ENCODE assay signal across 20 cellular contexts in the genomic region with DNA sequence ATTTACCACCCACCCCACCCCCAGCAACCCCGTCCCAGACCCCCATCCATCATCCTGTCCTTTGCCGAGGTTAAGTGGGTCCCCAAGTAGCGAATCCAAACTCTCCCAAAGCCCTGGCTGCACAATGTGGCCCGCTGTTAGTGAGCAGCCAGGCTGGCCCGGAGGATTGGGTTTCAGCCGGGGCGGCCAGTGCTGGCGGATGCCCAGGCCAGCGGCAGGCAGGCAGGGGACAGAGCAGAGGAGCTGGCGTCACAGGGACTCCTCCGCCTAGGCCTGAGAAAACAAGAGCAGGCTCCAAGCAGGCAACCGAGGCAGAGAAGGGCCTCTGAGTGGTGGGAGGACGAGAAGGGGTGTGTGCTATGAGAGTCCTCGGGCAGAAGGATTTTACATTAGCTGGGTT.
A peak's percentile ranks its signal among the peaks of the same experiment; 100 is the strongest.
DNase-seq lines count a peak whose midpoint lies in the region; ATAC-seq and TF ChIP-seq lines count a peak whose summit lies in the region.
"Had no signal": no experiment of that assay in that cellular context is flagged by ENCODE, and none has a peak within 500 bp of the region (broad histone marks: within the 10 kb centered on the region; RNA-seq: fewer than 3 reads in every experiment).

No MANE protein-coding gene starts in this region.

- H3K4me1 ChIP-seq in gastrocnemius medialis, result peaks cover 10 to 14% of the 10 kb centered on the region in 2 donors
- H3K4me1 ChIP-seq: pancreas had no signal

- no peaks in the 10 kb centered on the region for H3K27me3 ChIP-seq in gastrocnemius medialis
- H3K27me3 ChIP-seq: pancreas, suprapubic skin had no signal

- no peak overlapping the region for H3K4me3 ChIP-seq in gastrocnemius medialis
- H3K4me3 ChIP-seq: pancreas, suprapubic skin had no signal

- no peak for TF ChIP-seq POLR2A in gastrocnemius medialis (IDR thresholded peaks at IDR 0.05)

- no peaks in the 10 kb centered on the region for H3K9me3 ChIP-seq in gastrocnemius medialis
- H3K9me3 ChIP-seq: pancreas, suprapubic skin had no signal

- in situ Hi-C loops in gastrocnemius medialis (cut with MboI; ENCODE audit: low sequenced_read_pairs in 4 of 4), result no loop called here

- intact Hi-C loops in gastrocnemius medialis (cut with DNase I; ENCODE audit: low total_unique reads), result no loop called here

- no peak for TF ChIP-seq CTCF in gastrocnemius medialis (IDR thresholded peaks at IDR 0.05 in 4 of 5, conservative IDR thresholded peaks at IDR 0.05 in 1 of 5)

- H3K36me3 ChIP-seq in gastrocnemius medialis, result no peaks in the 10 kb centered on the region
- H3K36me3 ChIP-seq: pancreas, suprapubic skin had no signal

- peak overlapping the region in 1 of 4 donors; percentile 0 for H3K27ac ChIP-seq in gastrocnemius medialis
- H3K27ac ChIP-seq: pancreas, suprapubic skin had no signal

- DNase-seq in NCI-H1092 (lab: John Stamatoyannopoulos, UW) (peak; percentile 37), cerebellum (ENCODE audit: low spot score) (peak; percentile 8), middle frontal gyrus (ENCODE audit: extremely low spot score, low spot score) (peak; percentile 37), gastrocnemius medialis (peak; percentile 32 to 55), AG08395 (ENCODE audit: low spot score) (no peak), NCI-H2107 (lab: John Stamatoyannopoulos, UW) (no peak)
- DNase-seq in stimulated activated CD4-positive, alpha-beta T cell treated with anti-CD3 and anti-CD28 coated beads, Interleukin-12 subunit alpha, Interleukin-12 subunit beta, amount 100 ng/mL, for 4 hours, result no peak
- DNase-seq: activated CD8-positive, alpha-beta T cell treated with anti-CD3 and anti-CD28 coated beads for 36 hours; activated naive CD4-positive, alpha-beta T cell treated with anti-CD3 and anti-CD28 coated beads, Interleukin-2, amount 10 ng/mL, durations not matched to agents 7 days and 5 days; activated T-cell treated with anti-CD3 and anti-CD28 coated beads, Interleukin-2, amount 50 U/mL, for 24 hours; CD4-positive, alpha-beta memory T cell; cortex of kidney; DMS53; NCI-H1436; NCI-H446; pancreas; T1000 had no signal

- ATAC-seq in gastrocnemius medialis (peak; percentile 70 to 82), HG02678 (IDR thresholded peaks at IDR 0.05; ENCODE audit: unreplicated experiment) (no peak)
- ATAC-seq: activated CD8-positive, alpha-beta T cell treated with anti-CD3 and anti-CD28 coated beads for 36 hours; SK-N-SH treated with all-trans-retinoic acid at 6 μM for 48 hours had no signal

Comparison
In these comparisons a context has a peak if more than half of its experiments do, and no peak if none do; other contexts are left out.
1. DNase-seq: peak in NCI-H1092 (single experiment), cerebellum (single experiment), middle frontal gyrus (single experiment) and gastrocnemius medialis (2 of 2); none in AG08395 (single experiment), NCI-H2107 (single experiment) and stimulated activated CD4-positive, alpha-beta T cell treated with anti-CD3 and anti-CD28 coated beads, Interleukin-12 subunit alpha, Interleukin-12 subunit beta, amount 100 ng/mL, for 4 hours (single experiment).